ENCODE assay signal across 8 cellular contexts in the genomic region with DNA sequence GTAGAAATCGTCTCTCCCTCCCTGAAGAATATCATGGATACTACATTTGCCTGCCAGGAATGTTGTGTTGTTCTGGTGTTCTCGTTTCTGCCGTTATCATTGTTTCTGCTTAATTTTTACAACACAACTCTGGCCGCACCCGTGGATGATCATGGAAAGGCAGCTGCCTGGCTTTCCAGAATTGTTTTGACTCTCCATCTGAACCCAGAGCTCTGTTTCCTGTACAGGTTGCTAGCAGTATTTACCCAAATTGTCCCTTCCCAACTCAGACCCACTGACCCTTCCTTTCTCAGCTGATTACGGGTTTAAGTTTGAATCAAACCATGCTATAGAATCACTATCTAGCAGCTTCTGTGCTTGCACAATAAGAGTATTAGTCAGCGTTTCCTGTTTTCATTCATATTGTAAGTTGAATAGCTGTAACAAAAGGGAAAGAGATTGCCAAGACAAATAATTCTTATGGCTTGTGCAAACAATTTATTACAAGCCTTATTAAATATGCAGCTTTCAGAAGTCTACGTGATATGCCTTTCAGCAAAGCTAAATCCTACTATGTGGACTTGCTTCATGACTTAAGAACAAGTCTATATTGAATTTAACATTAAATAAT.
DNase-seq lines count a peak whose midpoint lies in the region; ATAC-seq and TF ChIP-seq lines count a peak whose summit lies in the region.

No MANE protein-coding gene starts in this region.

- TF ChIP-seq CTCF in VCaP (conservative IDR thresholded peaks at IDR 0.05) (no peak), right atrium auricular region (IDR thresholded peaks at IDR 0.05) (no peak)

- no peaks in the 10 kb centered on the region for H3K36me3 ChIP-seq in right atrium auricular region

- in situ Hi-C loops in Caki2 (cut with HindIII; ENCODE audit: low pct_unique_long_range_greater_than_20kb, low sequenced_read_pairs) = no loop called here

- peak; percentile 57 for DNase-seq in Caki2 (ENCODE audit: low read depth)
- DNase-seq in M059J (ENCODE audit: low read depth) = peak; percentile 79
- peak; percentile 77 for DNase-seq in right atrium auricular region (ENCODE audit: low spot score)
- DNase-seq in activated gamma-delta T cell treated with Interleukin-2 at 50 U/mL for 16 hours = no peak

- no peaks in the 10 kb centered on the region for H3K9me3 ChIP-seq in right atrium auricular region

- H3K4me3 ChIP-seq in right atrium auricular region = peak overlapping the region in 1 of 2 donors; percentile 11

- peak overlapping the region; percentile 92 for H3K27ac ChIP-seq in VCaP
- H3K27ac ChIP-seq in right atrium auricular region = peak overlapping the region; percentile 70 to 74

- ATAC-seq in HG03025 (IDR thresholded peaks at IDR 0.05; ENCODE audit: low FRiP score, unreplicated experiment) (no peak), HG02763 (IDR thresholded peaks at IDR 0.05; ENCODE audit: unreplicated experiment) (no peak), HG03571 (IDR thresholded peaks at IDR 0.05; ENCODE audit: unreplicated experiment) (no peak)

- H3K4me1 ChIP-seq in right atrium auricular region = peaks cover 0 to 6% of the 10 kb centered on the region in 2 donors

- no peaks in the 10 kb centered on the region for H3K27me3 ChIP-seq in right atrium auricular region
